Comparison of ENCODE assay signal across 22 cellular contexts in genomic region chr2:61938511-61938910, GRCh38.
"Had no signal": no experiment of that assay in that cellular context is flagged by ENCODE, and none has a peak within 500 bp of the region (broad histone marks: within the 10 kb centered on the region; RNA-seq: fewer than 3 reads in every experiment).

No MANE protein-coding gene starts in this region.

- H3K27me3 Mint-ChIP-seq: activated CD4-positive, alpha-beta memory T cell treated with anti-CD3 and anti-CD28 coated beads for 36 hours; activated CD4-positive, alpha-beta T cell treated with anti-CD3 and anti-CD28 coated beads for 36 hours; activated CD8-positive, alpha-beta memory T cell treated with anti-CD3 and anti-CD28 coated beads, Interleukin-2, amount 10 ng/mL, durations not matched to agents 7 days and 5 days; activated naive CD8-positive, alpha-beta T cell treated with anti-CD3 and anti-CD28 coated beads, Interleukin-2, amount 10 ng/mL, durations not matched to agents 7 days and 5 days; activated T-helper 17 cell treated with anti-CD3 and anti-CD28 coated beads, Interleukin-2, amount 50 U/mL, for 72 hours; dendritic cell treated with granulocyte-macrophage colony-stimulating factor and Interleukin-4, amounts not matched to agents 40 ng/mL and 50 ng/mL, for 4 days; stimulated activated naive B cell treated with anti-CD40 and anti-IgM and Interleukin-4, amounts not matched to agents 10 μg/mL and 1 μg/mL and 100 μg/mL, for 72 hours had no signal

- H3K4me3 ChIP-seq: body of pancreas, esophagus squamous epithelium, hepatocyte, tibial nerve had no signal

- DNase-seq: activated CD4-positive, alpha-beta memory T cell treated with anti-CD3 and anti-CD28 coated beads for 36 hours; activated CD4-positive, alpha-beta T cell treated with anti-CD3 and anti-CD28 coated beads for 36 hours; activated CD8-positive, alpha-beta memory T cell treated with anti-CD3 and anti-CD28 coated beads, Interleukin-2, amount 10 ng/mL, durations not matched to agents 7 days and 5 days; activated naive CD4-positive, alpha-beta T cell treated with Interleukin-2 at 50 U/mL for 16 hours; activated naive CD8-positive, alpha-beta T cell treated with anti-CD3 and anti-CD28 coated beads, Interleukin-2, amount 10 ng/mL, durations not matched to agents 7 days and 5 days; activated T-cell treated with anti-CD3 and anti-CD28 coated beads, Interleukin-2, amount 50 U/mL, for 1 hour; amygdala; body of pancreas; effector CD8-positive, alpha-beta T cell; esophagus squamous epithelium; left colon; retina; stimulated activated naive B cell treated with anti-CD40 and anti-IgM and Interleukin-4, amounts not matched to agents 10 μg/mL and 1 μg/mL and 100 μg/mL, for 72 hours; SW 1271 had no signal

- ATAC-seq: activated CD4-positive, alpha-beta T cell treated with anti-CD3 and anti-CD28 coated beads for 36 hours; activated CD8-positive, alpha-beta memory T cell treated with anti-CD3 and anti-CD28 coated beads, Interleukin-2, amount 10 ng/mL, durations not matched to agents 7 days and 5 days; activated T-helper 17 cell treated with anti-CD3 and anti-CD28 coated beads, Interleukin-2, amount 50 U/mL, for 72 hours; body of pancreas; left colon; stimulated activated naive B cell treated with anti-CD40 and anti-IgM and Interleukin-4, amounts not matched to agents 10 μg/mL and 1 μg/mL and 100 μg/mL, for 72 hours had no signal

- FAIRE-seq: islet of Langerhans, urothelium cell line had no signal

- H3K27ac ChIP-seq: body of pancreas, esophagus squamous epithelium, hepatocyte, tibial nerve had no signal

- H3K9me3 ChIP-seq: body of pancreas, esophagus squamous epithelium, tibial nerve had no signal

- H3K4me1 Mint-ChIP-seq: neural crest cell had no signal

- H3K36me3 Mint-ChIP-seq: activated naive CD8-positive, alpha-beta T cell treated with anti-CD3 and anti-CD28 coated beads, Interleukin-2, amount 10 ng/mL, durations not matched to agents 7 days and 5 days had no signal

- H3K9me3 Mint-ChIP-seq: activated CD4-positive, alpha-beta memory T cell treated with anti-CD3 and anti-CD28 coated beads for 36 hours; activated naive CD8-positive, alpha-beta T cell treated with anti-CD3 and anti-CD28 coated beads, Interleukin-2, amount 10 ng/mL, durations not matched to agents 7 days and 5 days; activated T-helper 17 cell treated with anti-CD3 and anti-CD28 coated beads, Interleukin-2, amount 50 U/mL, for 72 hours; dendritic cell treated with granulocyte-macrophage colony-stimulating factor and Interleukin-4, amounts not matched to agents 40 ng/mL and 50 ng/mL, for 4 days; neural crest cell; stimulated activated naive B cell treated with anti-CD40 and anti-IgM and Interleukin-4, amounts not matched to agents 10 μg/mL and 1 μg/mL and 100 μg/mL, for 72 hours; T-helper 2 cell treated with Interferon-gamma antibody and Interleukin-4, amounts not matched to agents 5 μg/mL and 100 μg/mL, for 36 hours had no signal

- H3K27me3 ChIP-seq: body of pancreas, esophagus squamous epithelium, hepatocyte, tibial nerve had no signal

- H3K4me2 ChIP-seq: hepatocyte had no signal

- H3K4me3 Mint-ChIP-seq: activated CD4-positive, alpha-beta memory T cell treated with anti-CD3 and anti-CD28 coated beads for 36 hours; activated CD4-positive, alpha-beta T cell treated with anti-CD3 and anti-CD28 coated beads for 36 hours; activated CD8-positive, alpha-beta memory T cell treated with anti-CD3 and anti-CD28 coated beads, Interleukin-2, amount 10 ng/mL, durations not matched to agents 7 days and 5 days; activated naive CD8-positive, alpha-beta T cell treated with anti-CD3 and anti-CD28 coated beads, Interleukin-2, amount 10 ng/mL, durations not matched to agents 7 days and 5 days; activated T-helper 17 cell treated with anti-CD3 and anti-CD28 coated beads, Interleukin-2, amount 50 U/mL, for 72 hours; dendritic cell treated with granulocyte-macrophage colony-stimulating factor and Interleukin-4, amounts not matched to agents 40 ng/mL and 50 ng/mL, for 4 days; neural crest cell; stimulated activated naive B cell treated with anti-CD40 and anti-IgM and Interleukin-4, amounts not matched to agents 10 μg/mL and 1 μg/mL and 100 μg/mL, for 72 hours; T-helper 2 cell treated with Interferon-gamma antibody and Interleukin-4, amounts not matched to agents 5 μg/mL and 100 μg/mL, for 36 hours had no signal

- H3K27ac Mint-ChIP-seq: activated CD4-positive, alpha-beta memory T cell treated with anti-CD3 and anti-CD28 coated beads for 36 hours; activated CD4-positive, alpha-beta T cell treated with anti-CD3 and anti-CD28 coated beads for 36 hours; activated CD8-positive, alpha-beta memory T cell treated with anti-CD3 and anti-CD28 coated beads, Interleukin-2, amount 10 ng/mL, durations not matched to agents 7 days and 5 days; activated naive CD8-positive, alpha-beta T cell treated with anti-CD3 and anti-CD28 coated beads, Interleukin-2, amount 10 ng/mL, durations not matched to agents 7 days and 5 days; activated T-helper 17 cell treated with anti-CD3 and anti-CD28 coated beads, Interleukin-2, amount 50 U/mL, for 72 hours; dendritic cell treated with granulocyte-macrophage colony-stimulating factor and Interleukin-4, amounts not matched to agents 40 ng/mL and 50 ng/mL, for 4 days; T-helper 2 cell treated with Interferon-gamma antibody and Interleukin-4, amounts not matched to agents 5 μg/mL and 100 μg/mL, for 36 hours had no signal
